In genomic region chr16:67163164-67163902, GRCh38 we compare ENCODE assay signal across 1 cellular context.
TF ChIP-seq lines count a peak whose summit lies in the region.

No MANE protein-coding gene starts in this region.

TF ChIP-seq in GM12878, 131 proteins besides CTCF, POLR2A, EP300 and RAD21 (continues in another document):
- no peak for TF ChIP-seq SKIL (IDR thresholded peaks at IDR 0.05; ENCODE audit: low read depth, poor library complexity, severe bottlenecking)
- peak; percentile 18 for TF ChIP-seq MEF2B (IDR thresholded peaks at IDR 0.05; ENCODE audit: partially characterized antibody, poor library complexity, severe bottlenecking)
- no peak for TF ChIP-seq SUZ12 (IDR thresholded peaks at IDR 0.05; ENCODE audit: unreplicated experiment)
- peak; percentile 79 for TF ChIP-seq DPF2 (IDR thresholded peaks at IDR 0.05)
- TF ChIP-seq TARDBP (IDR thresholded peaks at IDR 0.05; ENCODE audit: borderline replicate concordance) = no peak
- no peak for TF ChIP-seq SMC3 (IDR thresholded peaks at IDR 0.05; ENCODE audit: borderline replicate concordance, low read length)
- TF ChIP-seq LARP7 (IDR thresholded peaks at IDR 0.05) = peak; percentile 89
- TF ChIP-seq RAD51 (IDR thresholded peaks at IDR 0.05) = no peak
- TF ChIP-seq ZNF687 (IDR thresholded peaks at IDR 0.05) = peak; percentile 86
- no peak for TF ChIP-seq CUX1 (IDR thresholded peaks at IDR 0.05; ENCODE audit: insufficient replicate concordance, low read depth, low read length)
- TF ChIP-seq ZBTB4 (CRISPR knock-in tag; IDR thresholded peaks at IDR 0.05) = no peak
- TF ChIP-seq IKZF1 (conservative IDR thresholded peaks at IDR 0.05) = peak; percentile 62
- no peak for TF ChIP-seq FOXM1 (IDR thresholded peaks at IDR 0.05; ENCODE audit: low read depth, low read length)
- no peak for TF ChIP-seq NR2C1 (IDR thresholded peaks at IDR 0.05)
- TF ChIP-seq ZSCAN29 (IDR thresholded peaks at IDR 0.05) = no peak
- no peak for TF ChIP-seq NR2C2 (IDR thresholded peaks at IDR 0.05; ENCODE audit: borderline replicate concordance, control insufficient read depth, insufficient read length, low read depth)
- TF ChIP-seq ZBTB11 (CRISPR knock-in tag; IDR thresholded peaks at IDR 0.05) = no peak
- TF ChIP-seq HCFC1 (IDR thresholded peaks at IDR 0.05; ENCODE audit: low read length) = no peak
- TF ChIP-seq ESRRA (IDR thresholded peaks at IDR 0.05; ENCODE audit: low read length) = no peak
- TF ChIP-seq NKRF (conservative IDR thresholded peaks at IDR 0.05) = peak; percentile 44
- TF ChIP-seq USF1 (IDR thresholded peaks at IDR 0.05; ENCODE audit: borderline replicate concordance, extremely low read length, insufficient read depth, low read depth, low read length) = no peak
- TF ChIP-seq YBX1 (IDR thresholded peaks at IDR 0.05) = no peak
- no peak for TF ChIP-seq EZH2 (IDR thresholded peaks at IDR 0.05; ENCODE audit: borderline replicate concordance, control insufficient read depth, low read depth, low read length)
- TF ChIP-seq ZBTB33 (IDR thresholded peaks at IDR 0.05) = no peak
- no peak for TF ChIP-seq BCL11A (IDR thresholded peaks at IDR 0.05; ENCODE audit: low read depth, low read length)
- TF ChIP-seq NFXL1 (IDR thresholded peaks at IDR 0.05; ENCODE audit: borderline replicate concordance) = no peak
- peak; percentile 62 for TF ChIP-seq NRF1 (conservative IDR thresholded peaks at IDR 0.05; ENCODE audit: low read depth, low read length)
- no peak for TF ChIP-seq GABPA (IDR thresholded peaks at IDR 0.05; ENCODE audit: low read depth)
- TF ChIP-seq MLLT1 (IDR thresholded peaks at IDR 0.05) = no peak
- TF ChIP-seq ZNF384 (IDR thresholded peaks at IDR 0.05; ENCODE audit: borderline replicate concordance, low read depth, low read length) = no peak
- no peak for TF ChIP-seq ZZZ3 (IDR thresholded peaks at IDR 0.05; ENCODE audit: control insufficient read depth, insufficient read length, low read depth)
